Comparison of ENCODE assay signal across 13 cellular contexts in the genomic region with DNA sequence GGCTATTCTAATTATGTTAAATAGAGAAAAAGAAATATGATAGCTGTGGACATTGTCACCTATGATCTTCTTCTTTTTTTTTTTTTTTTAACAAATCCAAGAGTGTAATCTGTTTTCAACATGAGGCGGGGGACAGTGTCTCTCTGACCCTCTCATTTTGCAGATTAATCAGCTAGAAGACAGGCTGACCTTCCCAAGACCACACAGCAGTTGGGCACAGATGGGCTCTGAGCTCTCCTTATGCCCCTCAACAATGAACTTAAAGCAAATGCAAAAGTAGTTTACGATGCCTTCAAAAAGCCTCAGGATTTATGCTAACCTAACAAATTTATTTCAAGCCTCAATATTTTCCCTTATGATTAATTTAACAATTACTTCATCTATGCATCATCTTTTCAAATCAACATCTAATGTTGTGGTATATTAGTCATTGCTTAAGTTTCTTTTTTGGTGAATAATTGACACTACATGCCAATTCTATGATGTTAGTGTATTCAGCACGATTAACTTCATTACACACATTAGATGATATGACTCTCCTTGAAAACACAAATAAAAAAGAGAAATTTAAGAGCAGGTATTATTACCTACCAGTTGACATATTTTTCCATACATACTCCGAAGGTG. TPM values are rescaled to one million over a fixed set of nuclear protein-coding genes. Genes with fewer than 3 reads are reported as not detected.
DNase-seq lines count a peak whose midpoint lies in the region; ATAC-seq, FAIRE-seq and TF ChIP-seq lines count a peak whose summit lies in the region.
"Had no signal": no experiment of that assay in that cellular context is flagged by ENCODE, and none has a peak within 500 bp of the region (broad histone marks: within the 10 kb centered on the region; RNA-seq: fewer than 3 reads in every experiment).

No MANE protein-coding gene starts in this region.

- no peaks in the 10 kb centered on the region for H3K9me3 Mint-ChIP-seq in activated naive CD8-positive, alpha-beta T cell treated with anti-CD3 and anti-CD28 coated beads, Interleukin-2, amount 50 U/mL, for 24 hours
- H3K9me3 Mint-ChIP-seq: activated B cell treated with CpG ODN at 0.5 μM for 24 hours, endodermal cell, naive B cell had no signal

- H3K36me3 Mint-ChIP-seq in activated naive CD8-positive, alpha-beta T cell treated with anti-CD3 and anti-CD28 coated beads, Interleukin-2, amount 50 U/mL, for 24 hours (ENCODE audit: low read depth), result peaks cover 50% of the 10 kb centered on the region
- H3K36me3 Mint-ChIP-seq: naive B cell had no signal

- DNase-seq in AG10803 (ENCODE audit: low read depth) (peak; percentile 45), H54 (ENCODE audit: insufficient read length, low spot score) (no peak), iris pigment epithelial cell (ENCODE audit: low read depth) (peak; percentile 71), putamen (ENCODE audit: low spot score) (no peak), dorsolateral prefrontal cortex (no peak), NK-92 (lab: John Stamatoyannopoulos, UW; ENCODE audit: unreplicated experiment) (no peak)
- DNase-seq in activated naive CD8-positive, alpha-beta T cell treated with anti-CD3 and anti-CD28 coated beads, Interleukin-2, amount 50 U/mL, for 24 hours, result no peak
- DNase-seq: activated B cell treated with CpG ODN at 0.5 μM for 24 hours, adrenal gland, endodermal cell, spleen had no signal

- H3K4me1 Mint-ChIP-seq in activated naive CD8-positive, alpha-beta T cell treated with anti-CD3 and anti-CD28 coated beads, Interleukin-2, amount 50 U/mL, for 24 hours, result peaks cover 89% of the 10 kb centered on the region

- TF ChIP-seq POLR2A in H54 (IDR thresholded peaks at IDR 0.05; ENCODE audit: low read depth, low read length), result no peak

- H3K27ac ChIP-seq in dorsolateral prefrontal cortex, result no peak overlapping the region

- TF ChIP-seq CTCF in AG10803 (conservative IDR thresholded peaks at IDR 0.05; ENCODE audit: low read length), result no peak
- no peak for TF ChIP-seq CTCF in dorsolateral prefrontal cortex (IDR thresholded peaks at IDR 0.05 in 54 of 56, conservative IDR thresholded peaks at IDR 0.05 in 2 of 56; ENCODE audit: low read depth in 1 of 56, partially characterized antibody in 56 of 56)

- intact Hi-C loops in dorsolateral prefrontal cortex (cut with DNase I), result no loop called here

- H3K27me3 ChIP-seq in dorsolateral prefrontal cortex, result no peaks in the 10 kb centered on the region
- H3K27me3 ChIP-seq: adrenal gland had no signal

- H3K4me3 Mint-ChIP-seq in activated naive CD8-positive, alpha-beta T cell treated with anti-CD3 and anti-CD28 coated beads, Interleukin-2, amount 50 U/mL, for 24 hours, result peak overlapping the region; percentile 53
- H3K4me3 Mint-ChIP-seq: activated B cell treated with CpG ODN at 0.5 μM for 24 hours, endodermal cell, naive B cell had no signal

- ATAC-seq in activated naive CD8-positive, alpha-beta T cell treated with anti-CD3 and anti-CD28 coated beads, Interleukin-2, amount 50 U/mL, for 24 hours, result peak; percentile 39
- no peak for ATAC-seq in GM21619 (IDR thresholded peaks at IDR 0.05; ENCODE audit: unreplicated experiment)

- peak; percentile 75 for FAIRE-seq in H54 (lab: Jason Lieb, UNC)

- H3K27me3 Mint-ChIP-seq in activated naive CD8-positive, alpha-beta T cell treated with anti-CD3 and anti-CD28 coated beads, Interleukin-2, amount 50 U/mL, for 24 hours, result peaks cover 2% of the 10 kb centered on the region

- H3K4me3 ChIP-seq in AG10803 (ENCODE audit: low read length), result no peak overlapping the region
- no peak overlapping the region for H3K4me3 ChIP-seq in dorsolateral prefrontal cortex
- H3K4me3 ChIP-seq: adrenal gland, spleen had no signal

- H3K27ac Mint-ChIP-seq in activated naive CD8-positive, alpha-beta T cell treated with anti-CD3 and anti-CD28 coated beads, Interleukin-2, amount 50 U/mL, for 24 hours, result peak overlapping the region; percentile 77
- H3K27ac Mint-ChIP-seq: activated B cell treated with CpG ODN at 0.5 μM for 24 hours, endodermal cell, naive B cell had no signal

RNA-seq across cellular contexts. Expression of gene NFIL3, which starts 7.4 kb away (rescaled TPM):
- 10 to 100 TPM in 116 of 120 experiments, 1 to 10 TPM in 4; 8.2 to 67.2 (median 16.6) TPM for total RNA-seq in dorsolateral prefrontal cortex

RNA-seq across cellular contexts. Expression of gene AUH, which starts 54.5 kb away (rescaled TPM):
- total RNA-seq in dorsolateral prefrontal cortex, result 10 to 100 TPM; 21.9 to 46.8 (median 35.4) TPM

Comparison
In these comparisons a context has a peak if more than half of its experiments do, and no peak if none do; other contexts are left out.
1. DNase-seq: peak in AG10803 (single experiment) and iris pigment epithelial cell (single experiment); none in H54 (single experiment), activated naive CD8-positive, alpha-beta T cell treated with anti-CD3 and anti-CD28 coated beads, Interleukin-2, amount 50 U/mL, for 24 hours (single experiment), putamen (single experiment), dorsolateral prefrontal cortex (0 of 10) and NK-92 (single experiment).